18 cellular contexts compared by ENCODE assay signal in the genomic region with DNA sequence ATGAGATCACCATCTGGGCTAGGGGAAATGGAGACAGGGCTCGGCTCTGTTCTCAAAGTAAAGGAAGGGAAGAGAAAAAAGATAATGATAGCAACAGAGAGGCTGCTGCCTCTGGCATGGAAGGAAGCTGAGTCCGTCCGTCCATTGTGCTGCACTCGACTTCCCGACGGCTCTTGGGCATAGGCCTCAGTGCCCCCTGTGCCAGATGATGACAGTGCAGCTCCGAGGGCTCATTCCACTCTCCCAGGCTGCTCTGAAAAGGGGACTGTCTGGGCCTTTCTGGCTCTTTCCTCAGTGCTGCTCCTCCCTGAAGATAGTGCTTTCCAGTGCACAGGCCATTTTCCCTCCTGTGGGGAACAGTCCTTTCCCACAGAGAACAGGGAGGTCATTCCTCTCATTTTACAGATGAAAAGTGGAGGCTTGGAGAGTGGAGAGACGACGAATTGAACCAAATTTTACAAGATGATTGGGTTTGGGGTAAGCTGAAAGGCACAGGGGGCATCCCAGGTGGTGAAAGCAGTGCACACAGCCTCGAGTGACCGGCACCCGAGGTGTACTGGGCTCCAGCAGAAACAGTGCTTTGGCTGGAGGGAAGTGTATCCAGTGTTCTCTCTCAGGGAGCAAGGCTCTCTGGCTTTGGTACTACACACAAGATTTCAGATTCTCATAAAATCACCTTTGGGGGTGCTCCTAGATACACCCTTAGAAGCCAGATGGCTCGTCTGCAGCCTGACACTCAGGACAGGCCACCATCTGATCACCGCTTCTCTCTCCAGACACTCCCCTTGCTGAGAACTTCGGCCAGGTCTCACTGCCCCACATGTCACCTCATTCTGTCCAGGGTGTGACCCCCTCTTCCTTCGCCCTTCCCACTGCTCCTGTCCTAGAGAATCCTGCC.
A peak's percentile ranks its signal among the peaks of the same experiment; 100 is the strongest.
DNase-seq lines count a peak whose midpoint lies in the region; TF ChIP-seq lines count a peak whose summit lies in the region.
"Had no signal": no experiment of that assay in that cellular context is flagged by ENCODE, and none has a peak within 500 bp of the region (broad histone marks: within the 10 kb centered on the region; RNA-seq: fewer than 3 reads in every experiment).

No MANE protein-coding gene starts in this region.

- H3K36me3 ChIP-seq in ovary = no peaks in the 10 kb centered on the region
- H3K36me3 ChIP-seq: SJSA1 had no signal

- DNase-seq in GM10266 (ENCODE audit: extremely low spot score) (peak; percentile 2), nephron progenitor cell (no peak), pons (ENCODE audit: low spot score) (peak; percentile 16), ovary (no peak), islet precursor cell (no peak), T-helper 2 cell (no peak), NCI-H510A treated with DMSO at 0.1 percent for 48 hours (lab: John Stamatoyannopoulos, UW) (no peak)
- DNase-seq: CD4-positive, alpha-beta memory T cell; DMS153; H7; MV-4-11; NCI-H1105 treated with DMSO at 0.1 percent for 48 hours; NCI-H2081; NCI-H2171 treated with DMSO at 0.1 percent for 48 hours; NCI-H526 treated with DMSO at 0.1 percent for 48 hours had no signal

- H3K27ac Mint-ChIP-seq in brain (peak overlapping the region; percentile 2 to 87 (median 59)), nephron progenitor cell (peak overlapping the region; percentile 29)
- H3K27ac Mint-ChIP-seq: CD4-positive, alpha-beta memory T cell; IgD-negative memory B cell had no signal

- H3K27ac ChIP-seq in ovary = no peak overlapping the region
- H3K27ac ChIP-seq: SJSA1 had no signal

- intact Hi-C loops in ovary (cut with DNase I) = no loop called here

- H3K27me3 Mint-ChIP-seq in brain = peaks cover 3% of the 10 kb centered on the region
- peaks cover 3% of the 10 kb centered on the region for H3K27me3 Mint-ChIP-seq in nephron progenitor cell (ENCODE audit: low read depth, poor library complexity)
- H3K27me3 Mint-ChIP-seq: CD4-positive, alpha-beta memory T cell had no signal

- peaks cover 74% of the 10 kb centered on the region for H3K4me1 Mint-ChIP-seq in brain
- H3K4me1 Mint-ChIP-seq in nephron progenitor cell = peaks cover 88% of the 10 kb centered on the region
- H3K4me1 Mint-ChIP-seq: CD4-positive, alpha-beta memory T cell; IgD-negative memory B cell had no signal

- H3K9me3 Mint-ChIP-seq in brain = peaks cover 0 to 7% (median 0%) of the 10 kb centered on the region in 5 experiments
- no peaks in the 10 kb centered on the region for H3K9me3 Mint-ChIP-seq in nephron progenitor cell
- H3K9me3 Mint-ChIP-seq: IgD-negative memory B cell had no signal

- no peak overlapping the region for H3K4me3 ChIP-seq in ovary
- H3K4me3 ChIP-seq: SJSA1 had no signal

- no peaks in the 10 kb centered on the region for H3K36me3 Mint-ChIP-seq in brain
- no peaks in the 10 kb centered on the region for H3K36me3 Mint-ChIP-seq in nephron progenitor cell (ENCODE audit: low read depth)
- H3K36me3 Mint-ChIP-seq: CD4-positive, alpha-beta memory T cell; IgD-negative memory B cell had no signal

- no peak overlapping the region for H3K4me3 Mint-ChIP-seq in brain
- peak overlapping the region; percentile 29 for H3K4me3 Mint-ChIP-seq in nephron progenitor cell
- H3K4me3 Mint-ChIP-seq: CD4-positive, alpha-beta memory T cell; IgD-negative memory B cell had no signal

- H3K9me3 ChIP-seq in ovary = no peaks in the 10 kb centered on the region
- H3K9me3 ChIP-seq: SJSA1 had no signal

- H3K4me1 ChIP-seq in ovary (ENCODE audit: insufficient read depth) = no peaks in the 10 kb centered on the region
- H3K4me1 ChIP-seq: SJSA1 had no signal

- TF ChIP-seq EP300 in ovary (IDR thresholded peaks at IDR 0.05) = no peak

- WGBS in ovary, 3 donors = 87 to 91% (median 90%) methylated on average over 16 of the region's 16 CpGs

- no peak for TF ChIP-seq POLR2A in ovary (IDR thresholded peaks at IDR 0.05)

- no peak for TF ChIP-seq CTCF in GM10266 (IDR thresholded peaks at IDR 0.05; ENCODE audit: control insufficient read depth, insufficient read depth, low read depth, missing control alignments)
- no peak for TF ChIP-seq CTCF in brain (conservative IDR thresholded peaks at IDR 0.05)
- TF ChIP-seq CTCF in nephron progenitor cell (IDR thresholded peaks at IDR 0.05) = no peak
- no peak for TF ChIP-seq CTCF in ovary (IDR thresholded peaks at IDR 0.05)

- no peaks in the 10 kb centered on the region for H3K27me3 ChIP-seq in ovary
- H3K27me3 ChIP-seq: SJSA1 had no signal

Comparison
In these comparisons a context has a peak if more than half of its experiments do, and no peak if none do; other contexts are left out.
1. DNase-seq: peak in GM10266 (single experiment) and pons (single experiment); none in nephron progenitor cell (single experiment), ovary (0 of 5), islet precursor cell (single experiment), T-helper 2 cell (0 of 5) and NCI-H510A treated with DMSO at 0.1 percent for 48 hours (single experiment).